ENCODE assay signal across 3 cellular contexts in the genomic region with DNA sequence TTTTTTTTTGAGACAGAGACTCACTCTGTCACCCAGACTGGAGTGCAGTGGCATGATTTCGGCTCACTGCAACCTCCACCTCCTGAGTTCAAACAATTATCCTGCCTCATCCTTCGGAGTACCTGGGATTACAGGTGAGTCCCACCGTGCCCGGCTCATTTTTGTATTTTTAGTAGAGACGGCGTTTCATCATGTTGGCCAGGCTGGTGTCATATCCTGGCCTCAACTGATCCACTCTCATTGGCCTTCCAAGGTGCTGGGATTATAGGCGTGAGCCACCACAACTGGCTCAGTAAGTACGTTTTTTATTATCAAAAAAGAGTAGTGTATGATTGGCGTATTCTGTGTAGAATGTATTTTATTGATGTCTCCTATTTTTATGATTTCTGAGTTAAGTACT. TPM values are rescaled to one million over a fixed set of nuclear protein-coding genes. Genes with fewer than 3 reads are reported as not detected.
"Had no signal": no experiment of that assay in that cellular context is flagged by ENCODE, and none has a peak within 500 bp of the region (broad histone marks: within the 10 kb centered on the region; RNA-seq: fewer than 3 reads in every experiment).

No MANE protein-coding gene starts in this region.

RNA-seq across cellular contexts. Expression of a gene that starts 48.7 kb away (rescaled TPM):
- total RNA-seq: HT-29 had no signal
- polyA plus RNA-seq: IgD-negative memory B cell, IMR-90 had no signal
